ENCODE assay signal across 15 cellular contexts in genomic region chr13:40446365-40446764, GRCh38.
DNase-seq lines count a peak whose midpoint lies in the region; ATAC-seq, FAIRE-seq and TF ChIP-seq lines count a peak whose summit lies in the region.
"Had no signal": no experiment of that assay in that cellular context is flagged by ENCODE, and none has a peak within 500 bp of the region (broad histone marks: within the 10 kb centered on the region; RNA-seq: fewer than 3 reads in every experiment).

No MANE protein-coding gene starts in this region.

- FAIRE-seq in bronchial epithelial cell (lab: Jason Lieb, UNC): no peak
- no peak for FAIRE-seq in small intestine (lab: Jason Lieb, UNC)

- H3K4me1 ChIP-seq in BLaER1: peaks cover 82% of the 10 kb centered on the region
- peaks cover 10% of the 10 kb centered on the region for H3K4me1 ChIP-seq in mesenchymal stem cell (ENCODE audit: control insufficient read depth, insufficient read depth, low read depth, low read length)
- no peaks in the 10 kb centered on the region for H3K4me1 ChIP-seq in small intestine (ENCODE audit: control insufficient read depth in 2 of 2, insufficient read depth in 1 of 2, low read depth in 1 of 2, low read length in 1 of 2)

- H3K27me3 ChIP-seq in BLaER1 (no peaks in the 10 kb centered on the region), bronchial epithelial cell (ENCODE audit: control insufficient read depth, insufficient read depth, low read length) (no peaks in the 10 kb centered on the region), mesenchymal stem cell (ENCODE audit: control insufficient read depth in 1 of 2, insufficient read depth in 1 of 2, low read length in 2 of 2) (no peaks in the 10 kb centered on the region), small intestine (ENCODE audit: control insufficient read depth in 2 of 2, insufficient read depth in 2 of 2, low read length in 2 of 2) (no peaks in the 10 kb centered on the region)
- H3K27me3 ChIP-seq: esophagus squamous epithelium had no signal

- no peaks in the 10 kb centered on the region for H4K20me1 ChIP-seq in BLaER1

- H3K79me1 ChIP-seq in mesenchymal stem cell (replicated peaks; ENCODE audit: low read length, poor library complexity, severe bottlenecking): no peaks in the 10 kb centered on the region

- H3K14ac ChIP-seq in mesenchymal stem cell (ENCODE audit: low read length in 2 of 2): no peak overlapping the region

- H2AFZ ChIP-seq in mesenchymal stem cell (ENCODE audit: low read depth, low read length): no peak overlapping the region

- TF ChIP-seq RAD21 in Ishikawa (IDR thresholded peaks at IDR 0.05; ENCODE audit: low read depth): no peak

- TF ChIP-seq EP300 in Ishikawa (IDR thresholded peaks at IDR 0.05; ENCODE audit: borderline replicate concordance): peak; percentile 31; the same call in 1 of the 2 replicates

- DNase-seq in bronchial epithelial cell (ENCODE audit: low read depth) (peak; percentile 57), mesenchymal stem cell (no peak), activated T-cell treated with anti-CD3 and anti-CD28 coated beads for 4 hours (no peak), small intestine (no peak), omental fat pad (ENCODE audit: low spot score) (no peak)
- DNase-seq: activated T-cell treated with anti-CD3 and anti-CD28 coated beads, Interleukin-2, amount 50 U/mL, for 48 hours; AML-193; esophagus squamous epithelium; NCI-H187 treated with DMSO at 0.1 percent for 48 hours; NCI-H774 had no signal

- peak overlapping the region; percentile 48 for H2AK5ac ChIP-seq in mesenchymal stem cell (ENCODE audit: low read length, severe bottlenecking)

- H3K36me3 ChIP-seq in BLaER1 (no peaks in the 10 kb centered on the region), bronchial epithelial cell (ENCODE audit: control insufficient read depth, insufficient read depth, low read length) (no peaks in the 10 kb centered on the region), mesenchymal stem cell (ENCODE audit: control insufficient read depth in 1 of 2, insufficient read depth in 2 of 2, low read depth in 1 of 2, low read length in 2 of 2) (no peaks in the 10 kb centered on the region), small intestine (ENCODE audit: control insufficient read depth in 2 of 2, insufficient read depth in 2 of 2, low read length in 2 of 2) (no peaks in the 10 kb centered on the region)
- H3K36me3 ChIP-seq: esophagus squamous epithelium had no signal

- H3K23ac ChIP-seq in mesenchymal stem cell (ENCODE audit: low read length in 2 of 2): no peak overlapping the region

- H3K9ac ChIP-seq in BLaER1 (peak overlapping the region; percentile 40; the same call in 1 of the 2 replicates), mesenchymal stem cell (ENCODE audit: low read length) (no peak overlapping the region)

- H3K18ac ChIP-seq in mesenchymal stem cell (ENCODE audit: low read depth in 1 of 2, low read length in 2 of 2): no peak overlapping the region

- H4K8ac ChIP-seq in mesenchymal stem cell (ENCODE audit: low read length): no peak overlapping the region

- H3K4me3 ChIP-seq in BLaER1: no peak overlapping the region
- H3K4me3 ChIP-seq in bronchial epithelial cell (ENCODE audit: low read depth, low read length): no peak overlapping the region
- no peak overlapping the region for H3K4me3 ChIP-seq in mesenchymal stem cell (ENCODE audit: insufficient read depth in 1 of 2, low read depth in 1 of 2, low read length in 2 of 2)
- no peak overlapping the region for H3K4me3 ChIP-seq in small intestine (ENCODE audit: low read depth in 1 of 2, low read length in 2 of 2)
- H3K4me3 ChIP-seq: coronary artery, esophagus squamous epithelium, lung had no signal

- H3K4ac ChIP-seq in mesenchymal stem cell (ENCODE audit: low read depth in 1 of 2, low read length in 2 of 2): no peak overlapping the region

- no peak overlapping the region for H2BK5ac ChIP-seq in mesenchymal stem cell (ENCODE audit: low read depth, low read length, poor library complexity, severe bottlenecking)

- H2BK120ac ChIP-seq in mesenchymal stem cell (ENCODE audit: low read depth, low read length): no peak overlapping the region

- peak overlapping the region; percentile 95 for H3K27ac ChIP-seq in BLaER1
- peak overlapping the region; percentile 36 for H3K27ac ChIP-seq in mesenchymal stem cell (ENCODE audit: low read length, poor library complexity, severe bottlenecking)
- no peak overlapping the region for H3K27ac ChIP-seq in small intestine (ENCODE audit: low read depth in 1 of 2, low read length in 1 of 2)
- H3K27ac ChIP-seq: coronary artery, esophagus squamous epithelium had no signal

- 96% methylated on average over 2 of the region's 2 CpGs for WGBS in mesenchymal stem cell
- 71 to 93% (median 92%) methylated on average over 2 of the region's 2 CpGs for WGBS in small intestine, 3 donors

- peak overlapping the region; percentile 89 for H3K4me2 ChIP-seq in BLaER1
- H3K4me2 ChIP-seq in mesenchymal stem cell (ENCODE audit: low read length, poor library complexity, severe bottlenecking): no peak overlapping the region

- H2BK12ac ChIP-seq in mesenchymal stem cell (ENCODE audit: low read length in 2 of 2): no peak overlapping the region

- H2BK15ac ChIP-seq in mesenchymal stem cell (ENCODE audit: low read depth, poor library complexity, severe bottlenecking): no peak overlapping the region

- H3K9me3 ChIP-seq in BLaER1: peaks cover 17% of the 10 kb centered on the region
- peaks cover 4% of the 10 kb centered on the region for H3K9me3 ChIP-seq in mesenchymal stem cell (ENCODE audit: control insufficient read depth, low read length)
- H3K9me3 ChIP-seq in small intestine (ENCODE audit: control insufficient read depth, low read depth): peaks cover 1% of the 10 kb centered on the region
- H3K9me3 ChIP-seq: esophagus squamous epithelium had no signal

- TF ChIP-seq CTCF in bronchial epithelial cell (IDR thresholded peaks at IDR 0.05; ENCODE audit: insufficient read depth, low read length, severe bottlenecking) (no peak), omental fat pad (IDR thresholded peaks at IDR 0.05) (no peak)

- no peak for ATAC-seq in omental fat pad (ENCODE audit: low FRiP score)
- ATAC-seq in HG03460 (IDR thresholded peaks at IDR 0.05; ENCODE audit: unreplicated experiment): no peak

- H4K91ac ChIP-seq in mesenchymal stem cell (ENCODE audit: low read length): no peak overlapping the region

TF ChIP-seq in Ishikawa, 13 proteins besides CTCF, POLR2A, EP300 and RAD21:
- TF ChIP-seq CREB1 (IDR thresholded peaks at IDR 0.05; ENCODE audit: low read depth) (no peak), TCF12 (IDR thresholded peaks at IDR 0.05; ENCODE audit: low read depth) (0 out of 2 replicates have a peak, but pooled peaks have one; percentile 32), TEAD4 (IDR thresholded peaks at IDR 0.05) (peak; percentile 37), NFIC (IDR thresholded peaks at IDR 0.05) (peak; percentile 43; the same call in 1 of the 2 replicates)
- TF ChIP-seq, protein P1, sequence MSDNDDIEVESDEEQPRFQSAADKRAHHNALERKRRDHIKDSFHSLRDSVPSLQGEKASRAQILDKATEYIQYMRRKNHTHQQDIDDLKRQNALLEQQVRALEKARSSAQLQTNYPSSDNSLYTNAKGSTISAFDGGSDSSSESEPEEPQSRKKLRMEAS (IDR thresholded peaks at IDR 0.05): 0 out of 2 replicates have a peak, but pooled peaks have one; percentile 31

Comparison
In these comparisons a context has a peak if more than half of its experiments do, and no peak if none do; other contexts are left out.
1. H3K27ac ChIP-seq: peak in BLaER1 (single experiment) and mesenchymal stem cell (single experiment); none in small intestine (0 of 2).